8 cellular contexts compared by ENCODE assay signal in genomic region chr2:71226391-71226964, GRCh38. TPM values are rescaled to one million over a fixed set of nuclear protein-coding genes. Genes with fewer than 3 reads are reported as not detected.
A peak's percentile ranks its signal among the peaks of the same experiment; 100 is the strongest.
DNase-seq lines count a peak whose midpoint lies in the region; ATAC-seq, FAIRE-seq and TF ChIP-seq lines count a peak whose summit lies in the region.

No MANE protein-coding gene starts in this region.

- peaks cover 10% of the 10 kb centered on the region for H3K4me1 Mint-ChIP-seq in activated CD4-positive, alpha-beta memory T cell treated with anti-CD3 and anti-CD28 coated beads for 36 hours (ENCODE audit: low read depth)
- peaks cover 14 to 15% of the 10 kb centered on the region in 2 donors for H3K4me1 Mint-ChIP-seq in natural killer cell

- FAIRE-seq in urothelium cell line (lab: Jason Lieb, UNC), result no peak

- no peak for TF ChIP-seq POLR2A in esophagus squamous epithelium (IDR thresholded peaks at IDR 0.05)

- CTCF ChIA-PET in activated CD4-positive, alpha-beta memory T cell treated with anti-CD3 and anti-CD28 coated beads for 36 hours (lab: Charles Lee), result interaction anchor here (1.1 to 1.8 kb wide), 4 partner anchors 50 to 156 kb away, joined by 3 to 9 read pairs (median 4); partner anchors contain the start of gene ZNF638

- no peaks in the 10 kb centered on the region for H3K9me3 Mint-ChIP-seq in activated CD4-positive, alpha-beta memory T cell treated with anti-CD3 and anti-CD28 coated beads for 36 hours
- no peaks in the 10 kb centered on the region for H3K9me3 Mint-ChIP-seq in natural killer cell

- in situ Hi-C loops in HAP-1 (cut with MboI; ENCODE audit: low sequenced_read_pairs), result no loop called here

- H3K27ac ChIP-seq in esophagus squamous epithelium, result peak overlapping the region; percentile 86 to 97 (median 90)

- H3K36me3 Mint-ChIP-seq in activated CD4-positive, alpha-beta memory T cell treated with anti-CD3 and anti-CD28 coated beads for 36 hours, result no peaks in the 10 kb centered on the region
- H3K36me3 Mint-ChIP-seq in natural killer cell, result no peaks in the 10 kb centered on the region

- intact Hi-C loops in activated CD4-positive, alpha-beta memory T cell treated with anti-CD3 and anti-CD28 coated beads for 36 hours (cut with micrococcal nuclease), result loop anchor here (5.0 to 10.0 kb wide), 2 partner anchors 232 to 1846 kb away; partner anchors contain the start of genes SFXN5 and TEX261
- intact Hi-C loops in esophagus squamous epithelium (cut with DNase I), result no loop called here
- intact Hi-C loops in natural killer cell (cut with micrococcal nuclease), result loop anchor here (5.0 kb wide), 1 partner anchor 94 kb away; the partner anchor contains the start of genes MCEE and MPHOSPH10

- H3K27me3 ChIP-seq in HAP-1 (ENCODE audit: low read depth) (no peaks in the 10 kb centered on the region), esophagus squamous epithelium (peaks cover 0 to 8% (median 0%) of the 10 kb centered on the region in 4 donors)

- peak; percentile 14 to 18 (median 17) for ATAC-seq in natural killer cell

- 0% methylated on average over 23 of the region's 46 CpGs for WGBS in esophagus squamous epithelium, 2 donors

- H3K4me3 Mint-ChIP-seq in activated CD4-positive, alpha-beta memory T cell treated with anti-CD3 and anti-CD28 coated beads for 36 hours, result peak overlapping the region; percentile 97
- peak overlapping the region; percentile 96 for H3K4me3 Mint-ChIP-seq in natural killer cell

- H3K27me3 Mint-ChIP-seq in activated CD4-positive, alpha-beta memory T cell treated with anti-CD3 and anti-CD28 coated beads for 36 hours, result peaks cover 2% of the 10 kb centered on the region
- peaks cover 0 to 10% of the 10 kb centered on the region in 2 donors for H3K27me3 Mint-ChIP-seq in natural killer cell (ENCODE audit: low read depth in 2 of 2)

- peak overlapping the region; percentile 82 for H3K27ac Mint-ChIP-seq in activated CD4-positive, alpha-beta memory T cell treated with anti-CD3 and anti-CD28 coated beads for 36 hours
- H3K27ac Mint-ChIP-seq in natural killer cell, result peak overlapping the region; percentile 87

- peak in 1 of 6 experiments; percentile 6 for TF ChIP-seq CTCF in esophagus squamous epithelium (IDR thresholded peaks at IDR 0.05)
- no peak for TF ChIP-seq CTCF in natural killer cell (IDR thresholded peaks at IDR 0.05)

- no peaks in the 10 kb centered on the region for H3K9me3 ChIP-seq in HAP-1
- H3K9me3 ChIP-seq in esophagus squamous epithelium, result no peaks in the 10 kb centered on the region

- POLR2A ChIA-PET in activated CD4-positive, alpha-beta memory T cell treated with anti-CD3 and anti-CD28 coated beads for 36 hours (lab: Charles Lee), result interaction anchor here (0.8 to 1.0 kb wide), 4 partner anchors 96 to 242 kb away, joined by 3 to 5 read pairs (median 4); partner anchors contain the start of gene ZNF638

- no peaks in the 10 kb centered on the region for H3K36me3 ChIP-seq in HAP-1 (replicated peaks)
- H3K36me3 ChIP-seq in esophagus squamous epithelium, result peaks cover 0 to 11% (median 0%) of the 10 kb centered on the region in 3 donors

- H3K4me1 ChIP-seq in HAP-1, result peaks cover 12% of the 10 kb centered on the region
- H3K4me1 ChIP-seq in esophagus squamous epithelium, result peaks cover 0 to 30% (median 13%) of the 10 kb centered on the region in 3 donors

- peak overlapping the region; percentile 80 for H3K4me3 ChIP-seq in HAP-1
- peak overlapping the region; percentile 72 to 99 (median 92) for H3K4me3 ChIP-seq in esophagus squamous epithelium

- peak; percentile 2 for DNase-seq in EH (ENCODE audit: low read depth)
- peak; percentile 40 to 68 for DNase-seq in HAP-1 (ENCODE audit: low spot score in 2 of 2)
- DNase-seq in NCI-H146 treated with DMSO at 0.1 percent for 48 hours (lab: John Stamatoyannopoulos, UW; ENCODE audit: unreplicated experiment), result peak; percentile 32
- peak; percentile 39 for DNase-seq in activated CD4-positive, alpha-beta memory T cell treated with anti-CD3 and anti-CD28 coated beads for 36 hours
- no peak for DNase-seq in esophagus squamous epithelium (lab: John Stamatoyannopoulos, UW)
- DNase-seq in natural killer cell, result no peak
- peak; percentile 47 for DNase-seq in urothelium cell line (ENCODE audit: low spot score)
- DNase-seq in 8988T, result no peak

RNA-seq across cellular contexts. Expression of gene PAIP2B, which starts 0.4 kb away (rescaled TPM):
- 1 to 10 TPM; 2.2 TPM for total RNA-seq in activated CD4-positive, alpha-beta memory T cell treated with anti-CD3 and anti-CD28 coated beads for 36 hours
- total RNA-seq in esophagus squamous epithelium, result 10 to 100 TPM in 2 of 4 donors, 1 to 10 TPM in 2; 6.5 to 13.9 (median 9.9) TPM
- total RNA-seq in natural killer cell, result 1 to 10 TPM; 1.9 to 3.4 (median 3.2) TPM

Comparison
In these comparisons a context has a peak if more than half of its experiments do, and no peak if none do; other contexts are left out.
1. DNase-seq: peak in EH (single experiment), HAP-1 (2 of 2), NCI-H146 treated with DMSO at 0.1 percent for 48 hours (single experiment), activated CD4-positive, alpha-beta memory T cell treated with anti-CD3 and anti-CD28 coated beads for 36 hours (single experiment) and urothelium cell line (single experiment); none in esophagus squamous epithelium (single experiment), natural killer cell (single experiment) and 8988T (single experiment).